8 cellular contexts compared by ENCODE assay signal in the genomic region with DNA sequence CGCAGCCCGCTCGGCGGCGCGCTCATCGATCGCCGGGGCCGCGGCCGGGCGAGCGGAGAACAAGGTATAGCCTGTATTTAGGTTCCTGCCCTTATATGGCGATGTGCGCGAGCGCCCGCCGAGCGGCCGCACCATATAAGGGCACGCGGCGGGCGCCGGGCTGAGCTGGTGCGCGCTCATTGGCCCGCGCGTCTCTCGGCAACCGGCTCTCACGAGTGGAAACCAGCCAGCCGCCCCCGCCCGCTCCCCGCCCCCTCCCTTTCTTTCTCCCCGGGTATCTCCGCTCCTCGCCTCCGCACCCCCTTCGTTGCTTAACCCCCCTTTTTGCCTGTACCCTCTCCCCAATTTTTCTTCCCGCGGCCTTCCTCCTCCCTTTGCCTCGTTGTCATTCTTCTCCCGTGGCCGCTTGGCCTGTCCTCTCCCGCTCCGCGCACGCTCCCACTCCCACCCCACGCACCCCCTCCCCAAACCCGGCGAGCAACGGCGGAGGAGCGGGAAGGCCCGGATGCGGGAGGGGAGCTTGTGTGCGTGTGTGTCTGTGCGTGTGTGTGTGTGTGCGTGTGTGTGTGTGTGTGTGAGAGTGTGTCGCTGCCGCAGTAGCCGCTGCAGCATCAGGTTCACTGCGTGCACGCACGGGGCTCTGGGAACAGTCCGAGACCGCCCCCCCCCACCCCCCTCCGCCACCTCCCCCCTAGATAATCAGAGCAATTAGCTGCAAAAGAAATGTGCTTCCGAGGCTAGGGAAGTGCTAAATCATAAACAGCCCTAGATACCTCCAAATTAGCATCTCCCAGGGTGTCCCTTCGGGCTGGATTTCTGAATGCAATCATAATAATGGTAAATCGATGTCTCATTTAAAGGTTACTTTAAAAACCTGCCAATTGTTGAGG. TPM values are rescaled to one million over a fixed set of nuclear protein-coding genes. Genes with fewer than 3 reads are reported as not detected.
DNase-seq lines count a peak whose midpoint lies in the region; ATAC-seq lines count a peak whose summit lies in the region.

No MANE protein-coding gene starts in this region.

- H3K4me3 Mint-ChIP-seq in dendritic cell treated with granulocyte-macrophage colony-stimulating factor and Interleukin-4, amounts not matched to agents 40 ng/mL and 50 ng/mL, for 4 days, result peak overlapping the region; percentile 40

- no peak overlapping the region for H4K8ac ChIP-seq in mesenchymal stem cell (ENCODE audit: low read length)

- H3K79me1 ChIP-seq in mesenchymal stem cell (replicated peaks; ENCODE audit: low read length, poor library complexity, severe bottlenecking), result no peaks in the 10 kb centered on the region

- 1% methylated on average over 46 of the region's 76 CpGs for WGBS in mesenchymal stem cell

- H4K91ac ChIP-seq in mesenchymal stem cell (ENCODE audit: low read length), result no peak overlapping the region

- no peaks in the 10 kb centered on the region for H3K36me3 ChIP-seq in mesenchymal stem cell (ENCODE audit: control insufficient read depth in 1 of 2, insufficient read depth in 2 of 2, low read depth in 1 of 2, low read length in 2 of 2)

- H3K4me1 Mint-ChIP-seq in dendritic cell treated with granulocyte-macrophage colony-stimulating factor and Interleukin-4, amounts not matched to agents 40 ng/mL and 50 ng/mL, for 4 days (ENCODE audit: low read depth), result peaks cover 47% of the 10 kb centered on the region

- no peak overlapping the region for H3K27ac Mint-ChIP-seq in dendritic cell treated with granulocyte-macrophage colony-stimulating factor and Interleukin-4, amounts not matched to agents 40 ng/mL and 50 ng/mL, for 4 days

- no peaks in the 10 kb centered on the region for H3K9me3 ChIP-seq in mesenchymal stem cell (ENCODE audit: control insufficient read depth, low read length)

- H2BK12ac ChIP-seq in mesenchymal stem cell (ENCODE audit: low read length in 2 of 2), result no peak overlapping the region

- no peak overlapping the region for H2AK5ac ChIP-seq in mesenchymal stem cell (ENCODE audit: low read length, severe bottlenecking)

- H3K4me3 ChIP-seq in mesenchymal stem cell (ENCODE audit: insufficient read depth in 1 of 2, low read depth in 1 of 2, low read length in 2 of 2), result peak overlapping the region in 1 of 2 experiments; percentile 29

- H3K4me1 ChIP-seq in mesenchymal stem cell (ENCODE audit: control insufficient read depth, insufficient read depth, low read depth, low read length), result peaks cover 40% of the 10 kb centered on the region

- no peak overlapping the region for H3K14ac ChIP-seq in mesenchymal stem cell (ENCODE audit: low read length in 2 of 2)

- H3K4me2 ChIP-seq in mesenchymal stem cell (ENCODE audit: low read length, poor library complexity, severe bottlenecking), result peak overlapping the region; percentile 32

- no peaks in the 10 kb centered on the region for H3K36me3 Mint-ChIP-seq in dendritic cell treated with granulocyte-macrophage colony-stimulating factor and Interleukin-4, amounts not matched to agents 40 ng/mL and 50 ng/mL, for 4 days (ENCODE audit: low read depth)

- H3K23ac ChIP-seq in mesenchymal stem cell (ENCODE audit: low read length in 2 of 2), result peak overlapping the region in 1 of 2 experiments; percentile 49

- no peaks in the 10 kb centered on the region for H3K9me3 Mint-ChIP-seq in dendritic cell treated with granulocyte-macrophage colony-stimulating factor and Interleukin-4, amounts not matched to agents 40 ng/mL and 50 ng/mL, for 4 days

- peak overlapping the region; percentile 40 for H2BK15ac ChIP-seq in mesenchymal stem cell (ENCODE audit: low read depth, poor library complexity, severe bottlenecking)

- H3K18ac ChIP-seq in mesenchymal stem cell (ENCODE audit: low read depth in 1 of 2, low read length in 2 of 2), result no peak overlapping the region

- peaks cover 84 to 85% of the 10 kb centered on the region in 2 experiments for H3K27me3 ChIP-seq in mesenchymal stem cell (ENCODE audit: control insufficient read depth in 1 of 2, insufficient read depth in 1 of 2, low read length in 2 of 2)

- ATAC-seq in GM19351 (IDR thresholded peaks at IDR 0.05; ENCODE audit: unreplicated experiment) (peak; percentile 86), HG03565 (IDR thresholded peaks at IDR 0.05; ENCODE audit: unreplicated experiment) (peak; percentile 86)

- no peak overlapping the region for H2BK5ac ChIP-seq in mesenchymal stem cell (ENCODE audit: low read depth, low read length, poor library complexity, severe bottlenecking)

- no peak overlapping the region for H3K4ac ChIP-seq in mesenchymal stem cell (ENCODE audit: low read depth in 1 of 2, low read length in 2 of 2)

- H3K27me3 Mint-ChIP-seq in dendritic cell treated with granulocyte-macrophage colony-stimulating factor and Interleukin-4, amounts not matched to agents 40 ng/mL and 50 ng/mL, for 4 days, result peaks cover 86% of the 10 kb centered on the region

- no peak overlapping the region for H3K27ac ChIP-seq in mesenchymal stem cell (ENCODE audit: low read length, poor library complexity, severe bottlenecking)

- no peak overlapping the region for H2AFZ ChIP-seq in mesenchymal stem cell (ENCODE audit: low read depth, low read length)

- H3K9ac ChIP-seq in mesenchymal stem cell (ENCODE audit: low read length), result no peak overlapping the region

- H2BK120ac ChIP-seq in mesenchymal stem cell (ENCODE audit: low read depth, low read length), result no peak overlapping the region

- intact Hi-C loops in dendritic cell treated with granulocyte-macrophage colony-stimulating factor and Interleukin-4, amounts not matched to agents 40 ng/mL and 50 ng/mL, for 4 days (cut with micrococcal nuclease), result no loop called here

- DNase-seq in Ammon's horn (ENCODE audit: low spot score) (peak; percentile 75), NCI-H526 treated with DMSO at 0.1 percent for 48 hours (lab: John Stamatoyannopoulos, UW) (peak; percentile 85), mesenchymal stem cell (peak; percentile 77)
- DNase-seq in activated CD4-positive, alpha-beta T cell treated with anti-CD3 and anti-CD28 coated beads, Interleukin-2, amount 50 U/mL, for 1 hour, result peak; percentile 77
- DNase-seq in stimulated activated CD8-positive, alpha-beta memory T cell treated with anti-CD3 and anti-CD28 coated beads, Interleukin-2, amount 100 ng/mL, for 1 hour (ENCODE audit: low read depth in 2 of 2), result peak; percentile 48 to 70

RNA-seq across cellular contexts. Expression of a gene that starts 13.5 kb away (rescaled TPM):
- polyA plus RNA-seq in mesenchymal stem cell (2013, experiment 1 of 2), result 2.9 TPM
- polyA plus RNA-seq in mesenchymal stem cell (2013, experiment 2 of 2), result 2.8 TPM

RNA-seq across cellular contexts. Expression of a gene that starts 28.9 kb away (rescaled TPM):
- 21.6 TPM for polyA plus RNA-seq in mesenchymal stem cell (2013, experiment 1 of 2)
- 21.8 TPM for polyA plus RNA-seq in mesenchymal stem cell (2013, experiment 2 of 2)

RNA-seq across cellular contexts. Expression of a gene that starts 32.4 kb away (rescaled TPM):
- 2.2 TPM for polyA plus RNA-seq in mesenchymal stem cell (2013, experiment 1 of 2)
- polyA plus RNA-seq in mesenchymal stem cell (2013, experiment 2 of 2), result 1.9 TPM
